ENCODE assay signal across 19 cellular contexts in the genomic region with DNA sequence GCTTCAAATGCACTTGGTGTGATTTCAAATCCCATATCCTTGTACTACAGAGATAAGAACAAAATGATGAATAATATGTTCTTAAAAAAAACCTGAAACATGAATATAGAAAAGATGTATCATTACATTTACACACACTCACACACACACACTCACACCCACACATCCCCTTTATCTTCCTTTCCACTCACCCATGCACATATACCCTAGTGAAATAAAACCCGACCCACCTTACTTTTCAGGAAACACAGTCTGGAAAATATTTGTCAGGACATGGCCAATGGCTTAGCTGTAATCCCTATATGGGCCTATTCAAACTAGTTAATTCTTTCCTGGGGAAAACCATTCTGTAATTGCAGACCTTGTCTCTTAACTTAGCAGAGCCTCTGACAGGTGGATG.
"Had no signal": no experiment of that assay in that cellular context is flagged by ENCODE, and none has a peak within 500 bp of the region (broad histone marks: within the 10 kb centered on the region; RNA-seq: fewer than 3 reads in every experiment).

No MANE protein-coding gene starts in this region.

- ATAC-seq: effector memory CD8-positive, alpha-beta T cell; left cardiac atrium; lower lobe of right lung; natural killer cell treated with Interleukin-12 subunit alpha and Interleukin-12 subunit beta and Interleukin-15 and Interleukin-18, amount 100 ng/mL, for 72 hours; SK-N-SH treated with all-trans-retinoic acid at 6 μM for 48 hours; T-cell; upper lobe of right lung had no signal

- H3K27me3 Mint-ChIP-seq: activated CD4-positive, alpha-beta memory T cell treated with anti-CD3 and anti-CD28 coated beads for 36 hours; natural killer cell treated with Interleukin-12 subunit alpha and Interleukin-12 subunit beta and Interleukin-15 and Interleukin-18, amount 100 ng/mL, for 72 hours; T-cell had no signal

- H3K4me1 ChIP-seq: parathyroid adenoma had no signal

- H3K9me3 Mint-ChIP-seq: activated CD4-positive, alpha-beta memory T cell treated with anti-CD3 and anti-CD28 coated beads for 36 hours; activated naive CD4-positive, alpha-beta T cell treated with anti-CD3 and anti-CD28 coated beads, Interleukin-2, amount 10 ng/mL, durations not matched to agents 7 days and 5 days; activated T-helper 2 cell treated with anti-CD3 and anti-CD28 coated beads, Interferon-gamma antibody, Interleukin-2, Interleukin-4, amounts not matched to agents 10 μg/mL and 5 μg/mL and 100 μg/mL, durations not matched to agents 14 hours and 24 hours and 36 hours; effector memory CD8-positive, alpha-beta T cell; natural killer cell treated with Interleukin-12 subunit alpha and Interleukin-12 subunit beta and Interleukin-15 and Interleukin-18, amount 100 ng/mL, for 72 hours; T-cell had no signal

- H3K36me3 Mint-ChIP-seq: activated CD4-positive, alpha-beta memory T cell treated with anti-CD3 and anti-CD28 coated beads for 36 hours; activated naive CD4-positive, alpha-beta T cell treated with anti-CD3 and anti-CD28 coated beads, Interleukin-2, amount 10 ng/mL, durations not matched to agents 7 days and 5 days; natural killer cell treated with Interleukin-12 subunit alpha and Interleukin-12 subunit beta and Interleukin-15 and Interleukin-18, amount 100 ng/mL, for 72 hours; T-cell had no signal

- H3K36me3 ChIP-seq: lower lobe of right lung, neutrophil, sigmoid colon, spleen, upper lobe of right lung had no signal

- H3K27ac Mint-ChIP-seq: activated CD4-positive, alpha-beta memory T cell treated with anti-CD3 and anti-CD28 coated beads for 36 hours; activated naive CD4-positive, alpha-beta T cell treated with anti-CD3 and anti-CD28 coated beads, Interleukin-2, amount 10 ng/mL, durations not matched to agents 7 days and 5 days; activated T-helper 2 cell treated with anti-CD3 and anti-CD28 coated beads, Interferon-gamma antibody, Interleukin-2, Interleukin-4, amounts not matched to agents 10 μg/mL and 5 μg/mL and 100 μg/mL, durations not matched to agents 14 hours and 24 hours and 36 hours; effector memory CD8-positive, alpha-beta T cell; natural killer cell treated with Interleukin-12 subunit alpha and Interleukin-12 subunit beta and Interleukin-15 and Interleukin-18, amount 100 ng/mL, for 72 hours; T-cell had no signal

- H3K9ac ChIP-seq: parathyroid adenoma had no signal

- H3K9me3 ChIP-seq: lower lobe of right lung, neutrophil, sigmoid colon, spleen, testis, upper lobe of right lung had no signal

- H3K27ac ChIP-seq: lower lobe of right lung, neutrophil, parathyroid adenoma, sigmoid colon, spleen, testis, upper lobe of right lung had no signal

- H3K27me3 ChIP-seq: neutrophil, sigmoid colon, spleen, testis, upper lobe of right lung had no signal

- H3K4me3 ChIP-seq: lower lobe of right lung, sigmoid colon, spleen, testis, upper lobe of right lung had no signal

- H3K4me3 Mint-ChIP-seq: activated CD4-positive, alpha-beta memory T cell treated with anti-CD3 and anti-CD28 coated beads for 36 hours; activated naive CD4-positive, alpha-beta T cell treated with anti-CD3 and anti-CD28 coated beads, Interleukin-2, amount 10 ng/mL, durations not matched to agents 7 days and 5 days; effector memory CD8-positive, alpha-beta T cell; natural killer cell treated with Interleukin-12 subunit alpha and Interleukin-12 subunit beta and Interleukin-15 and Interleukin-18, amount 100 ng/mL, for 72 hours; T-cell had no signal

- DNase-seq: activated CD4-positive, alpha-beta memory T cell treated with anti-CD3 and anti-CD28 coated beads for 36 hours; activated naive CD4-positive, alpha-beta T cell treated with anti-CD3 and anti-CD28 coated beads, Interleukin-2, amount 10 ng/mL, durations not matched to agents 7 days and 5 days; cerebellar nuclear complex; effector memory CD8-positive, alpha-beta T cell; foreskin fibroblast; hippocampal formation; left cardiac atrium; lower lobe of right lung; SIG-M5; sigmoid colon; spleen; T-cell; testis; upper lobe of right lung had no signal
